In the genomic region with DNA sequence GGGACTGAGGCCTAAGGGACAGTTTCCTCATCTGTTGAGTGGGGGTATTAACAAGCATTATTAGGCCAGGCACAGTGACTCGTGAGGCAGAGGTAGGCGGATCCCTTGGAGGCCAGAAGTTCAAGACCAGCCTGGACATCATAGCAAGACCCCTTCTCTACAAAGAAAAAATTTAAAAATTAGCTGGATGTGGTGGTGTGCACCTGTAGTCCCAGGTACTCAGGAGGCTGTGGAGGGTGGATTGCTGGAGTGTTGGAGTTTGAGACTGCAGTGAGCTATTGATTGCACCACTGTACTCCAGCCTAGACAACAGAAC, we compare ENCODE assay signal across 9 cellular contexts. TPM values are rescaled to one million over a fixed set of nuclear protein-coding genes. Genes with fewer than 3 reads are reported as not detected.
A peak's percentile ranks its signal among the peaks of the same experiment; 100 is the strongest.
DNase-seq lines count a peak whose midpoint lies in the region; ATAC-seq and TF ChIP-seq lines count a peak whose summit lies in the region.
"Had no signal": no experiment of that assay in that cellular context is flagged by ENCODE, and none has a peak within 500 bp of the region (broad histone marks: within the 10 kb centered on the region; RNA-seq: fewer than 3 reads in every experiment).

No MANE protein-coding gene starts in this region.

- no peaks in the 10 kb centered on the region for H3K9me3 ChIP-seq in cardiac muscle cell (ENCODE audit: low read depth)

- POLR2A ChIA-PET in naive thymus-derived CD8-positive, alpha-beta T cell (lab: Charles Lee): interaction anchor here (0.5 to 4.2 kb wide), 5 partner anchors 12 to 1404 kb away, joined by 3 to 37 read pairs (median 4); partner anchors contain the start of gene FOSB

- peaks cover 26% of the 10 kb centered on the region for H3K4me1 Mint-ChIP-seq in central memory CD8-positive, alpha-beta T cell
- H3K4me1 Mint-ChIP-seq in naive thymus-derived CD8-positive, alpha-beta T cell: peaks cover 21 to 47% (median 28%) of the 10 kb centered on the region in 4 donors

- no peaks in the 10 kb centered on the region for H3K27me3 Mint-ChIP-seq in central memory CD8-positive, alpha-beta T cell
- H3K27me3 Mint-ChIP-seq in naive thymus-derived CD8-positive, alpha-beta T cell: peaks cover 0 to 9% (median 0%) of the 10 kb centered on the region in 5 donors

- H3K27ac ChIP-seq in cardiac muscle cell: peak overlapping the region; percentile 94
- H3K27ac ChIP-seq in urinary bladder (ENCODE audit: low read depth): peak overlapping the region; percentile 32

- 61% methylated on average over 2 of the region's 2 CpGs for WGBS in urinary bladder

- H3K27me3 ChIP-seq in cardiac muscle cell: no peaks in the 10 kb centered on the region

- H3K36me3 Mint-ChIP-seq in central memory CD8-positive, alpha-beta T cell (ENCODE audit: insufficient read depth): peaks cover 16% of the 10 kb centered on the region
- no peaks in the 10 kb centered on the region for H3K36me3 Mint-ChIP-seq in naive thymus-derived CD8-positive, alpha-beta T cell

- no peak for TF ChIP-seq CTCF in cardiac muscle cell (IDR thresholded peaks at IDR 0.05; ENCODE audit: low read depth, low read length)

- no peak for ATAC-seq in central memory CD8-positive, alpha-beta T cell (replicated peaks; ENCODE audit: extremely low read depth, poor library complexity, severe bottlenecking)
- ATAC-seq in naive thymus-derived CD8-positive, alpha-beta T cell: no peak
- no peak for ATAC-seq in HG03457 (IDR thresholded peaks at IDR 0.05; ENCODE audit: unreplicated experiment)

- H3K4me3 Mint-ChIP-seq in central memory CD8-positive, alpha-beta T cell: peak overlapping the region; percentile 67
- H3K4me3 Mint-ChIP-seq in naive thymus-derived CD8-positive, alpha-beta T cell: peak overlapping the region in 8 of 10 donors; percentile 31 to 78 (median 63)

- H3K4me1 ChIP-seq in cardiac muscle cell (ENCODE audit: low read depth): peaks cover 9% of the 10 kb centered on the region
- no peaks in the 10 kb centered on the region for H3K4me1 ChIP-seq in urinary bladder (ENCODE audit: insufficient read depth)

- no peak overlapping the region for H3K4me3 ChIP-seq in cardiac muscle cell
- no peak overlapping the region for H3K4me3 ChIP-seq in urinary bladder (ENCODE audit: low read depth, low read length)

- H3K36me3 ChIP-seq in cardiac muscle cell (no peaks in the 10 kb centered on the region), urinary bladder (ENCODE audit: insufficient read depth) (no peaks in the 10 kb centered on the region)

- H3K9me3 Mint-ChIP-seq in central memory CD8-positive, alpha-beta T cell: no peaks in the 10 kb centered on the region
- no peaks in the 10 kb centered on the region for H3K9me3 Mint-ChIP-seq in naive thymus-derived CD8-positive, alpha-beta T cell

- peak overlapping the region; percentile 90 for H3K27ac Mint-ChIP-seq in central memory CD8-positive, alpha-beta T cell (ENCODE audit: low read depth)
- H3K27ac Mint-ChIP-seq in naive thymus-derived CD8-positive, alpha-beta T cell: peak overlapping the region in 9 of 10 donors; percentile 66 to 93 (median 88)

- DNase-seq in cardiac muscle cell (ENCODE audit: low read depth in 1 of 2, low spot score in 1 of 2): no peak
- DNase-seq in cardiac septum (ENCODE audit: low spot score): no peak
- no peak for DNase-seq in central memory CD8-positive, alpha-beta T cell (ENCODE audit: low spot score in 2 of 2)
- no peak for DNase-seq in naive thymus-derived CD8-positive, alpha-beta T cell
- no peak for DNase-seq in stimulated activated naive CD4-positive, alpha-beta T cell treated with Interleukin-2 at 50 U/mL for 16 hours (lab: John Stamatoyannopoulos, UW)
- DNase-seq in stimulated activated CD4-positive, alpha-beta T cell treated with anti-CD3 and anti-CD28 coated beads, Interleukin-4, amount 100 ng/mL, for 24 hours: no peak
- DNase-seq: NCI-H510A had no signal

- intact Hi-C loops in cardiac septum (cut with DNase I): loop anchor here (1.0 kb wide), 1 partner anchor 11 kb away; the partner anchor contains the start of gene FOSB

RNA-seq across cellular contexts. Expression of gene FOSB, which starts 11.3 kb away (rescaled TPM):
- total RNA-seq in cardiac muscle cell (0.88 and 4.5 TPM in 2 replicates), cardiac septum (0.94 TPM), urinary bladder (10.4 TPM)
- polyA plus RNA-seq in cardiac muscle cell (1.7 and 3.0 TPM in 2 replicates), urinary bladder (128 TPM)
- total RNA-seq in naive thymus-derived CD8-positive, alpha-beta T cell: 1 to 10 TPM; 3.5 TPM
- 10 to 100 TPM; 10.2 to 11.4 (median 11.0) TPM for polyA plus RNA-seq in naive thymus-derived CD8-positive, alpha-beta T cell

RNA-seq across cellular contexts. Expression of gene ERCC1, which starts 32.7 kb away (rescaled TPM):
- total RNA-seq in cardiac muscle cell (120 and 164 TPM in 2 replicates), cardiac septum (89.0 TPM), urinary bladder (64.0 TPM)
- polyA plus RNA-seq in cardiac muscle cell (138 and 169 TPM in 2 replicates), urinary bladder (50.3 TPM)
- 10 to 100 TPM; 59.2 to 61.0 TPM for total RNA-seq in naive thymus-derived CD8-positive, alpha-beta T cell
- 10 to 100 TPM; 32.2 to 38.6 (median 33.7) TPM for polyA plus RNA-seq in naive thymus-derived CD8-positive, alpha-beta T cell

RNA-seq across cellular contexts. Expression of gene RTN2, which starts 40.4 kb away (rescaled TPM):
- total RNA-seq in cardiac muscle cell: 43.7 and 56.5 TPM in 2 replicates
- 92.2 and 111 TPM in 2 replicates for polyA plus RNA-seq in cardiac muscle cell
- 15.1 TPM for total RNA-seq in cardiac septum
- total RNA-seq in naive thymus-derived CD8-positive, alpha-beta T cell: 1 to 10 TPM; 1.0 to 1.8 TPM
- under 1 TPM in 2 of 3 donors, not detected in 1; 0.27 to 0.41 TPM for polyA plus RNA-seq in naive thymus-derived CD8-positive, alpha-beta T cell
- total RNA-seq in urinary bladder: 6.0 TPM
- polyA plus RNA-seq in urinary bladder: 34.9 TPM

RNA-seq across cellular contexts. Expression of gene PPM1N, which starts 41.8 kb away (rescaled TPM):
- total RNA-seq in cardiac muscle cell: 1.3 and 2.9 TPM in 2 replicates
- polyA plus RNA-seq in cardiac muscle cell: 1.2 and 4.0 TPM in 2 replicates
- 0.59 TPM for total RNA-seq in cardiac septum
- total RNA-seq in naive thymus-derived CD8-positive, alpha-beta T cell: 10 to 100 TPM; 12.4 to 15.6 TPM
- 1 to 10 TPM; 7.2 to 8.7 (median 7.7) TPM for polyA plus RNA-seq in naive thymus-derived CD8-positive, alpha-beta T cell
- 0.53 TPM for total RNA-seq in urinary bladder
- 5.3 TPM for polyA plus RNA-seq in urinary bladder

RNA-seq across cellular contexts. Expression of gene POLR1G, which starts 50.0 kb away (rescaled TPM):
- 6.5 and 17.8 TPM in 2 replicates for total RNA-seq in cardiac muscle cell
- polyA plus RNA-seq in cardiac muscle cell: 6.0 and 6.6 TPM in 2 replicates
- 3.2 TPM for total RNA-seq in cardiac septum
- 1 to 10 TPM; 3.3 to 3.4 TPM for total RNA-seq in naive thymus-derived CD8-positive, alpha-beta T cell
- polyA plus RNA-seq in naive thymus-derived CD8-positive, alpha-beta T cell: 1 to 10 TPM; 2.4 to 7.4 (median 4.4) TPM
- total RNA-seq in urinary bladder: 1.8 TPM
- polyA plus RNA-seq in urinary bladder: 5.0 TPM
